In genomic region chr15:64249842-64250575, GRCh38 we compare ENCODE assay signal across 13 cellular contexts.
DNase-seq lines count a peak whose midpoint lies in the region; ATAC-seq, FAIRE-seq and TF ChIP-seq lines count a peak whose summit lies in the region.
"Had no signal": no experiment of that assay in that cellular context is flagged by ENCODE, and none has a peak within 500 bp of the region (broad histone marks: within the 10 kb centered on the region; RNA-seq: fewer than 3 reads in every experiment).

No MANE protein-coding gene starts in this region.

- H2AFZ ChIP-seq in astrocyte (ENCODE audit: low read depth, low read length) (no peak overlapping the region), keratinocyte (ENCODE audit: control insufficient read depth, low read length) (no peak overlapping the region)

- H3K27me3 ChIP-seq in astrocyte (ENCODE audit: insufficient read depth, low read length), result no peaks in the 10 kb centered on the region
- H3K27me3 ChIP-seq in keratinocyte (ENCODE audit: control insufficient read depth, extremely low read depth, insufficient read depth, low read length), result no peaks in the 10 kb centered on the region
- no peaks in the 10 kb centered on the region for H3K27me3 ChIP-seq in right cardiac atrium (ENCODE audit: control insufficient read depth, insufficient read depth)

- H3K9me3 ChIP-seq in HEK293 (ENCODE audit: control insufficient read depth, insufficient read depth, low read depth, low read length) (no peaks in the 10 kb centered on the region), astrocyte (ENCODE audit: insufficient read depth, low read depth, low read length) (no peaks in the 10 kb centered on the region), keratinocyte (ENCODE audit: control insufficient read depth, low read depth, low read length) (no peaks in the 10 kb centered on the region), right cardiac atrium (ENCODE audit: control insufficient read depth, low read length) (no peaks in the 10 kb centered on the region)

- peaks cover 30% of the 10 kb centered on the region for H3K4me1 Mint-ChIP-seq in astrocyte (ENCODE audit: low read depth, unreplicated experiment)

- H3K9me1 ChIP-seq in keratinocyte (ENCODE audit: control insufficient read depth, extremely low read depth, insufficient read depth, low read length), result no peaks in the 10 kb centered on the region

- ATAC-seq in right cardiac atrium (no peak), GM21825 (IDR thresholded peaks at IDR 0.05; ENCODE audit: unreplicated experiment) (no peak)
- ATAC-seq: activated CD4-positive, alpha-beta T cell treated with anti-CD3 and anti-CD28 coated beads for 36 hours had no signal

- H3K4me1 ChIP-seq in HEK293 (ENCODE audit: control insufficient read depth, insufficient read depth, low read length) (peaks cover 14% of the 10 kb centered on the region), astrocyte (ENCODE audit: insufficient read depth, low read length) (peaks cover 28% of the 10 kb centered on the region), keratinocyte (ENCODE audit: control insufficient read depth, extremely low read depth, insufficient read depth, low read length) (peaks cover 34% of the 10 kb centered on the region), urinary bladder (ENCODE audit: insufficient read depth) (peaks cover 3% of the 10 kb centered on the region), right cardiac atrium (ENCODE audit: control insufficient read depth, insufficient read depth, low read length) (peaks cover 3% of the 10 kb centered on the region)

- H3K9ac ChIP-seq in astrocyte (ENCODE audit: low read length) (no peak overlapping the region), keratinocyte (ENCODE audit: control insufficient read depth, extremely low read depth, insufficient read depth, low read length) (no peak overlapping the region)

- H3K4me3 ChIP-seq in HEK293 (ENCODE audit: low read depth, low read length), result no peak overlapping the region
- no peak overlapping the region for H3K4me3 ChIP-seq in astrocyte (ENCODE audit: insufficient read depth, low read depth, low read length)
- no peak overlapping the region for H3K4me3 ChIP-seq in keratinocyte (ENCODE audit: control insufficient read depth in 2 of 3, extremely low read depth in 1 of 3, insufficient read depth in 2 of 3, low read depth in 1 of 3, low read length in 3 of 3)
- no peak overlapping the region for H3K4me3 ChIP-seq in urinary bladder (ENCODE audit: low read depth, low read length)
- no peak overlapping the region for H3K4me3 ChIP-seq in right cardiac atrium (ENCODE audit: low read length)

- peaks cover 7% of the 10 kb centered on the region for H3K36me3 Mint-ChIP-seq in astrocyte (ENCODE audit: low read depth, unreplicated experiment)

- no peak overlapping the region for H3K4me2 ChIP-seq in astrocyte (ENCODE audit: low read length)
- peak overlapping the region; percentile 28 for H3K4me2 ChIP-seq in keratinocyte (ENCODE audit: control insufficient read depth, extremely low read depth, insufficient read depth, low read depth, low read length)

- H3K36me3 ChIP-seq in HEK293 (ENCODE audit: control insufficient read depth in 2 of 2, insufficient read depth in 1 of 2, low read length in 2 of 2) (no peaks in the 10 kb centered on the region), astrocyte (ENCODE audit: insufficient read depth, low read length) (no peaks in the 10 kb centered on the region), keratinocyte (ENCODE audit: control insufficient read depth in 2 of 2, extremely low read depth in 1 of 2, insufficient read depth in 2 of 2, low read length in 2 of 2) (peaks cover 0 to 2% of the 10 kb centered on the region in 2 experiments), urinary bladder (ENCODE audit: insufficient read depth) (no peaks in the 10 kb centered on the region)

- H3K27ac Mint-ChIP-seq in astrocyte (ENCODE audit: unreplicated experiment), result no peak overlapping the region
- H3K27ac Mint-ChIP-seq: activated CD4-positive, alpha-beta T cell treated with anti-CD3 and anti-CD28 coated beads for 36 hours; stimulated activated naive CD8-positive, alpha-beta T cell treated with anti-CD3 and anti-CD28 coated beads, Interleukin-15, Interleukin-2, amounts not matched to agents 100 ng/mL and 50 ng/mL, for 24 hours had no signal

- H3K27ac ChIP-seq in HEK293 (ENCODE audit: extremely low read depth, low read depth, low read length), result no peak overlapping the region
- no peak overlapping the region for H3K27ac ChIP-seq in astrocyte (ENCODE audit: low read depth, low read length)
- peak overlapping the region; percentile 60 for H3K27ac ChIP-seq in keratinocyte (ENCODE audit: control insufficient read depth, insufficient read depth, low read length)
- H3K27ac ChIP-seq in urinary bladder (ENCODE audit: low read depth), result peak overlapping the region; percentile 56
- H3K27ac ChIP-seq in right cardiac atrium (ENCODE audit: low read length), result no peak overlapping the region

- intact Hi-C loops in right cardiac atrium (cut with DNase I), result no loop called here

- peak; percentile 26 for DNase-seq in astrocyte (ENCODE audit: low read depth)
- DNase-seq in keratinocyte (ENCODE audit: low read depth, low spot score), result no peak
- no peak for DNase-seq in right cardiac atrium
- DNase-seq in NCI-H774 (lab: John Stamatoyannopoulos, UW), result no peak
- DNase-seq: activated CD4-positive, alpha-beta T cell treated with anti-CD3 and anti-CD28 coated beads for 36 hours; activated effector memory CD4-positive, alpha-beta T cell treated with anti-CD3 and anti-CD28 coated beads, Interleukin-2, amount 50 U/mL, for 16 hours; COR-L47; NCI-H187 treated with DMSO at 0.1 percent for 48 hours; retina had no signal

- no peak overlapping the region for H3K4me3 Mint-ChIP-seq in astrocyte (ENCODE audit: unreplicated experiment)
- H3K4me3 Mint-ChIP-seq: activated CD4-positive, alpha-beta T cell treated with anti-CD3 and anti-CD28 coated beads for 36 hours; stimulated activated naive CD8-positive, alpha-beta T cell treated with anti-CD3 and anti-CD28 coated beads, Interleukin-15, Interleukin-2, amounts not matched to agents 100 ng/mL and 50 ng/mL, for 24 hours had no signal

- POLR2A ChIA-PET in HEK293 (lab: Yijun Ruan, JAX), result no interaction called here

- TF ChIP-seq CTCF in HEK293 (tag by site-specific recombination; IDR thresholded peaks at IDR 0.05), result no peak
- no peak for TF ChIP-seq CTCF in astrocyte (IDR thresholded peaks at IDR 0.05; ENCODE audit: insufficient read depth, low read depth, low read length)
- TF ChIP-seq CTCF in keratinocyte (optimal IDR thresholded peaks at IDR 0.05 in 1 of 3, IDR thresholded peaks at IDR 0.05 in 1 of 3, conservative IDR thresholded peaks at IDR 0.05 in 1 of 3; ENCODE audit: extremely low read depth in 1 of 3, insufficient read depth in 2 of 3, low read length in 3 of 3), result no peak

- FAIRE-seq in astrocyte (lab: Jason Lieb, UNC), result no peak
- FAIRE-seq in keratinocyte (lab: Jason Lieb, UNC), result no peak

- peaks cover 7% of the 10 kb centered on the region for H3K79me2 ChIP-seq in astrocyte (ENCODE audit: insufficient read depth, low read length)
- peaks cover 24% of the 10 kb centered on the region for H3K79me2 ChIP-seq in keratinocyte (ENCODE audit: control insufficient read depth, insufficient read depth, low read length)

- H4K20me1 ChIP-seq in astrocyte (ENCODE audit: insufficient read depth, low read length) (peaks cover 7% of the 10 kb centered on the region), keratinocyte (ENCODE audit: control insufficient read depth, extremely low read depth, insufficient read depth, low read length) (no peaks in the 10 kb centered on the region)

- H3K9me3 Mint-ChIP-seq in astrocyte (ENCODE audit: unreplicated experiment), result no peaks in the 10 kb centered on the region
- H3K9me3 Mint-ChIP-seq: stimulated activated naive CD8-positive, alpha-beta T cell treated with anti-CD3 and anti-CD28 coated beads, Interleukin-15, Interleukin-2, amounts not matched to agents 100 ng/mL and 50 ng/mL, for 24 hours had no signal

- CTCF ChIA-PET in HEK293 (lab: Yijun Ruan, JAX), result interaction anchor here (0.6 kb wide), 1 partner anchor 21 kb away, joined by 3 read pairs; no protein-coding TSS in a partner anchor

- H3K27me3 Mint-ChIP-seq in astrocyte (ENCODE audit: low read depth, unreplicated experiment), result no peaks in the 10 kb centered on the region
- H3K27me3 Mint-ChIP-seq: activated CD4-positive, alpha-beta T cell treated with anti-CD3 and anti-CD28 coated beads for 36 hours; stimulated activated naive CD8-positive, alpha-beta T cell treated with anti-CD3 and anti-CD28 coated beads, Interleukin-15, Interleukin-2, amounts not matched to agents 100 ng/mL and 50 ng/mL, for 24 hours had no signal

- dilution Hi-C loops in keratinocyte (cut with MboI; ENCODE audit: extremely low pct_ligation_motif_present, low sequenced_read_pairs), result no loop called here

TF ChIP-seq in HEK293, 187 proteins besides CTCF, POLR2A, EP300 and RAD21 (continues in another document):
- TF ChIP-seq ZNF398 (tag by site-specific recombination; IDR thresholded peaks at IDR 0.05) (no peak), PRDM6 (tag by site-specific recombination; IDR thresholded peaks at IDR 0.05) (peak; percentile 80), ZNF670 (tag by site-specific recombination; IDR thresholded peaks at IDR 0.05; ENCODE audit: low read depth) (no peak), ZNF473 (tag by site-specific recombination; IDR thresholded peaks at IDR 0.05) (no peak)

Comparison
In these comparisons a context has a peak if more than half of its experiments do, and no peak if none do; other contexts are left out.
1. H3K27ac ChIP-seq: peak in keratinocyte (single experiment) and urinary bladder (single experiment); none in HEK293 (single experiment), astrocyte (single experiment) and right cardiac atrium (single experiment).